19 cellular contexts compared by ENCODE assay signal in the genomic region with DNA sequence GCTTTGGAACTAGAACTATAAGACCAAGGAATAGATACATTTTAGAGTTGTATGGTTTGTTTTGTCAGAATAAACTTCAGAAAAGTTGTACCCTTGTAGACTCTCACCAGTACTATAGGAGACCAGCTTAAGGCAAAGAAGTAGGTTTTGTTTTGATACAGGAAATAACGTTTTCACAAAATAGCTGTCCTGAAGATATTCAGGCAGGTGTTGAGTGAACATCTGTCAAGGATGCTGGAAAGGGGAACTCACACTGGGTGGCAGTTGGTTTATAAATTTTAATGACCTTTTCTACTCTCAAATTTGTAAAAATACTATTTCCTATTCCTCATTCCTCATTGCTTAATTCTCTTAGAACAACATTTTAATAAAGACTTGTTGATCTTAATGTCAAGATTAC.
DNase-seq lines count a peak whose midpoint lies in the region; ATAC-seq, FAIRE-seq and TF ChIP-seq lines count a peak whose summit lies in the region.
"Had no signal": no experiment of that assay in that cellular context is flagged by ENCODE, and none has a peak within 500 bp of the region (broad histone marks: within the 10 kb centered on the region; RNA-seq: fewer than 3 reads in every experiment).

No MANE protein-coding gene starts in this region.

- H3K4me2 ChIP-seq in Loucy (ENCODE audit: low read depth, low read length, poor library complexity, severe bottlenecking), result no peak overlapping the region
- peak overlapping the region; percentile 65 for H3K4me2 ChIP-seq in OCI-LY7 (ENCODE audit: low read length)

- DNase-seq in NCI-H748 (lab: John Stamatoyannopoulos, UW; ENCODE audit: unreplicated experiment) (peak; percentile 36), OCI-LY7 (ENCODE audit: low spot score) (peak; percentile 93), AG08396 (ENCODE audit: low spot score) (no peak)
- no peak for DNase-seq in activated T-helper 1 cell treated with anti-CD3 and anti-CD28 coated beads, Interleukin-12 subunit alpha, Interleukin-12 subunit beta, Interleukin-2, Interleukin-4 antibody, amounts not matched to agents 30 ng/mL and 10 ng/mL and 1 ng/mL, durations not matched to agents 14 hours and 24 hours and 36 hours (ENCODE audit: low spot score)
- DNase-seq: BE2C; C1 segment of cervical spinal cord; CD4-positive, CD25-positive, alpha-beta regulatory T cell; CD8-positive, alpha-beta memory T cell; COR-L47; DMS 273 treated with DMSO at 0.1 percent for 48 hours; DMS53; DND-41 had no signal

- no peaks in the 10 kb centered on the region for H3K9me3 ChIP-seq in Loucy (ENCODE audit: insufficient read depth, low read depth, low read length)
- H3K9me3 ChIP-seq in OCI-LY7 (ENCODE audit: low read length), result peaks cover 28% of the 10 kb centered on the region; the same call in 1 of the 2 replicates
- H3K9me3 ChIP-seq: BE2C, HAP-1 had no signal

- no peaks in the 10 kb centered on the region for H3K79me2 ChIP-seq in Loucy (ENCODE audit: insufficient read depth, low read length)
- H3K79me2 ChIP-seq in OCI-LY7 (ENCODE audit: insufficient read depth, low read depth, low read length), result no peaks in the 10 kb centered on the region

- intact Hi-C loops in OCI-LY7 (cut with micrococcal nuclease; ENCODE audit: unreplicated experiment), result loop anchor here (1.0 to 2.0 kb wide), 2 partner anchors 80 to 171 kb away; no protein-coding TSS in a partner anchor
- intact Hi-C loops in activated T-helper 1 cell treated with anti-CD3 and anti-CD28 coated beads, Interleukin-12 subunit alpha, Interleukin-12 subunit beta, Interleukin-2, Interleukin-4 antibody, amounts not matched to agents 30 ng/mL and 10 ng/mL and 1 ng/mL, durations not matched to agents 14 hours and 24 hours and 36 hours (cut with micrococcal nuclease), result no loop called here

- no peak overlapping the region for H3K4me3 Mint-ChIP-seq in activated T-helper 1 cell treated with anti-CD3 and anti-CD28 coated beads, Interleukin-12 subunit alpha, Interleukin-12 subunit beta, Interleukin-2, Interleukin-4 antibody, amounts not matched to agents 30 ng/mL and 10 ng/mL and 1 ng/mL, durations not matched to agents 14 hours and 24 hours and 36 hours
- H3K4me3 Mint-ChIP-seq in activated T-helper 17 cell treated with anti-CD3 and anti-CD28 coated beads, Interleukin-2, amount 50 U/mL, for 72 hours, result no peak overlapping the region
- H3K4me3 Mint-ChIP-seq: CD4-positive, CD25-positive, alpha-beta regulatory T cell; CD8-positive, alpha-beta memory T cell had no signal

- no peaks in the 10 kb centered on the region for H3K36me3 Mint-ChIP-seq in activated T-helper 1 cell treated with anti-CD3 and anti-CD28 coated beads, Interleukin-12 subunit alpha, Interleukin-12 subunit beta, Interleukin-2, Interleukin-4 antibody, amounts not matched to agents 30 ng/mL and 10 ng/mL and 1 ng/mL, durations not matched to agents 14 hours and 24 hours and 36 hours (ENCODE audit: low read depth)
- H3K36me3 Mint-ChIP-seq in activated T-helper 17 cell treated with anti-CD3 and anti-CD28 coated beads, Interleukin-2, amount 50 U/mL, for 72 hours (ENCODE audit: low read depth), result no peaks in the 10 kb centered on the region
- H3K36me3 Mint-ChIP-seq: CD4-positive, CD25-positive, alpha-beta regulatory T cell; CD8-positive, alpha-beta memory T cell had no signal

- H3K9me2 ChIP-seq in Loucy (replicated peaks; ENCODE audit: low read depth, low read length) (no peaks in the 10 kb centered on the region), OCI-LY7 (ENCODE audit: insufficient read depth, low read length) (no peaks in the 10 kb centered on the region)

- no peaks in the 10 kb centered on the region for H3F3A ChIP-seq in Loucy (ENCODE audit: low read depth)

- TF ChIP-seq CTCF in Loucy (conservative IDR thresholded peaks at IDR 0.05; ENCODE audit: low read length) (no peak), OCI-LY7 (conservative IDR thresholded peaks at IDR 0.05; ENCODE audit: low read length) (no peak)

- no peak overlapping the region for H3K4me3 ChIP-seq in Loucy (ENCODE audit: low read length, poor library complexity, severe bottlenecking)
- H3K4me3 ChIP-seq in OCI-LY7 (ENCODE audit: low read depth, low read length, poor library complexity, severe bottlenecking), result peak overlapping the region; percentile 23
- H3K4me3 ChIP-seq: HAP-1 had no signal

- POLR2A ChIA-PET in OCI-LY7 (lab: Charles Lee), result interaction anchor here (0.6 to 2.4 kb wide), 5 partner anchors 11 to 592 kb away, joined by 3 to 16 read pairs (median 4); no protein-coding TSS in a partner anchor

- H3K9me3 Mint-ChIP-seq in activated T-helper 1 cell treated with anti-CD3 and anti-CD28 coated beads, Interleukin-12 subunit alpha, Interleukin-12 subunit beta, Interleukin-2, Interleukin-4 antibody, amounts not matched to agents 30 ng/mL and 10 ng/mL and 1 ng/mL, durations not matched to agents 14 hours and 24 hours and 36 hours, result no peaks in the 10 kb centered on the region
- H3K9me3 Mint-ChIP-seq in activated T-helper 17 cell treated with anti-CD3 and anti-CD28 coated beads, Interleukin-2, amount 50 U/mL, for 72 hours, result no peaks in the 10 kb centered on the region
- H3K9me3 Mint-ChIP-seq: CD8-positive, alpha-beta memory T cell had no signal

- FAIRE-seq in islet of Langerhans (lab: Jason Lieb, UNC), result peak; percentile 21
- FAIRE-seq: G401.6, GM12891 had no signal

- H4K20me1 ChIP-seq in Loucy (ENCODE audit: insufficient read depth, low read length, poor library complexity, severe bottlenecking), result no peaks in the 10 kb centered on the region
- H4K20me1 ChIP-seq in OCI-LY7 (ENCODE audit: insufficient read depth, low read length), result no peaks in the 10 kb centered on the region

- CTCF ChIA-PET in OCI-LY7 (lab: Charles Lee; ENCODE audit: unreplicated experiment), result no interaction called here

- ATAC-seq in activated T-helper 17 cell treated with anti-CD3 and anti-CD28 coated beads, Interleukin-2, amount 50 U/mL, for 72 hours (replicated peaks), result no peak
- ATAC-seq in HG03378 (IDR thresholded peaks at IDR 0.05; ENCODE audit: unreplicated experiment), result no peak

- H3K27me3 Mint-ChIP-seq in activated T-helper 1 cell treated with anti-CD3 and anti-CD28 coated beads, Interleukin-12 subunit alpha, Interleukin-12 subunit beta, Interleukin-2, Interleukin-4 antibody, amounts not matched to agents 30 ng/mL and 10 ng/mL and 1 ng/mL, durations not matched to agents 14 hours and 24 hours and 36 hours (ENCODE audit: insufficient read depth), result peaks cover 8% of the 10 kb centered on the region
- peaks cover 3% of the 10 kb centered on the region for H3K27me3 Mint-ChIP-seq in activated T-helper 17 cell treated with anti-CD3 and anti-CD28 coated beads, Interleukin-2, amount 50 U/mL, for 72 hours

- no peaks in the 10 kb centered on the region for H3K27me3 ChIP-seq in Loucy (ENCODE audit: insufficient read depth, low read length, poor library complexity, severe bottlenecking)
- H3K27me3 ChIP-seq: BE2C had no signal

- H3K27ac ChIP-seq in OCI-LY7 (ENCODE audit: low read depth, low read length, poor library complexity, severe bottlenecking), result peak overlapping the region; percentile 96

- H3K9ac ChIP-seq in Loucy (ENCODE audit: low read depth, low read length, poor library complexity, severe bottlenecking), result no peak overlapping the region

- H3K36me3 ChIP-seq in Loucy (ENCODE audit: insufficient read depth, low read length) (no peaks in the 10 kb centered on the region), OCI-LY7 (ENCODE audit: insufficient read depth, low read length) (peaks cover 45% of the 10 kb centered on the region)
- H3K36me3 ChIP-seq: BE2C, HAP-1 had no signal

- H3K4me1 ChIP-seq in Loucy (ENCODE audit: insufficient read depth, low read length, poor library complexity, severe bottlenecking) (peaks cover 6% of the 10 kb centered on the region), OCI-LY7 (ENCODE audit: insufficient read depth, low read length, poor library complexity, severe bottlenecking) (peaks cover 78% of the 10 kb centered on the region)
- H3K4me1 ChIP-seq: BE2C had no signal

- no TSS peak for BruUV-seq in OCI-LY7 (replicated peaks; lab: Mats Ljungman, UMichigan)

- H2AFZ ChIP-seq in Loucy (ENCODE audit: low read length) (peak overlapping the region; percentile 18; the same call in 1 of the 2 replicates), OCI-LY7 (ENCODE audit: low read length) (peak overlapping the region; percentile 20; the same call in 1 of the 2 replicates)

- H3K4me1 Mint-ChIP-seq in activated T-helper 1 cell treated with anti-CD3 and anti-CD28 coated beads, Interleukin-12 subunit alpha, Interleukin-12 subunit beta, Interleukin-2, Interleukin-4 antibody, amounts not matched to agents 30 ng/mL and 10 ng/mL and 1 ng/mL, durations not matched to agents 14 hours and 24 hours and 36 hours (ENCODE audit: low read depth), result no peaks in the 10 kb centered on the region
- no peaks in the 10 kb centered on the region for H3K4me1 Mint-ChIP-seq in activated T-helper 17 cell treated with anti-CD3 and anti-CD28 coated beads, Interleukin-2, amount 50 U/mL, for 72 hours
- H3K4me1 Mint-ChIP-seq: CD4-positive, CD25-positive, alpha-beta regulatory T cell; CD8-positive, alpha-beta memory T cell had no signal

- H3K27ac Mint-ChIP-seq in activated T-helper 1 cell treated with anti-CD3 and anti-CD28 coated beads, Interleukin-12 subunit alpha, Interleukin-12 subunit beta, Interleukin-2, Interleukin-4 antibody, amounts not matched to agents 30 ng/mL and 10 ng/mL and 1 ng/mL, durations not matched to agents 14 hours and 24 hours and 36 hours, result no peak overlapping the region
- no peak overlapping the region for H3K27ac Mint-ChIP-seq in activated T-helper 17 cell treated with anti-CD3 and anti-CD28 coated beads, Interleukin-2, amount 50 U/mL, for 72 hours
- H3K27ac Mint-ChIP-seq: CD4-positive, CD25-positive, alpha-beta regulatory T cell; CD8-positive, alpha-beta memory T cell had no signal

Comparison
In these comparisons a context has a peak if more than half of its experiments do, and no peak if none do; other contexts are left out.
1. DNase-seq: peak in NCI-H748 (single experiment) and OCI-LY7 (single experiment); none in activated T-helper 1 cell treated with anti-CD3 and anti-CD28 coated beads, Interleukin-12 subunit alpha, Interleukin-12 subunit beta, Interleukin-2, Interleukin-4 antibody, amounts not matched to agents 30 ng/mL and 10 ng/mL and 1 ng/mL, durations not matched to agents 14 hours and 24 hours and 36 hours (single experiment) and AG08396 (single experiment).